Comparison of ENCODE assay signal across 12 cellular contexts in the genomic region with DNA sequence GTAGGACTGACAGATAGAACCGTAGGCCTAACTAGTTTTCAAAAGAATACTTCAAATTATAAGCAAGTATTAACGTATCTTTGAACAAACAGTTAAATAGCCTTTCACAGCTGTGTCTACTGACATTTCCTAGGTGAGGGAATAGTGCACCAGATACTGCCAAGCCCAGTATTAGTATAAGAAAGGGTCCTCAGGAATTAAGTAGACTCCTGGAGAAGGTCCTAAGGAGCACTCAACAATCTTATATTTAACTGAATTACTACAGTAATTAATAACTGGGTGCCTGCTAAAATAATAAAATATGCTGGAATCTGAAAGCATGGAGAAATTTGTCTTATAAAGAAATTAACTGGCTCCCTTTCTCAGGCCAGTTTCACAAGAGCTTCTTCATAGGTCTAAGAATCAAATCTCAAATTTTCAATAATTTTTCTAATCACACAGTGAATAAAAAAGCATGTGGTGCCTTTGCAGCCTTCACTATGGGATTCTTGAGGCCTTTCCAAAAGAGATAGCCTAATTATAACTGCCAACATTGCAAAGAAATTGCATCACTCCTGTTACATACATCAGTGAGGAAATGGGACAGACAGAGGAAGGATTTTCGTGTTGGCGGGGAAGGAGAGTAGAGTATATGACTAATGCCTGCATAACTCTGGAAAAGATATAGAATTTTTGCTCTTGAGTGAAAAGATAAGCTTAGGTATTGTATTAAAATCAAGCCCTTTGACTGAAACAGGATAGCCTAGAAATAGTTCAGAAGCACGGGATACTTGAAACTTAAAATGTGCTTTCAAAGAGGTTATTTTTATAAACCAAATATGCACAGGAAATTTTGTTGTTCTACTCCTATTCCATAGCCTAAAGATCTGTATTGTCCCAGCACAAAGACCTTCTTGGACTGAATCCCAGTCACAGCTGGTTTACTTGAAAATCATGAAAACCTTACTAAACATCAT.
A peak's percentile ranks its signal among the peaks of the same experiment; 100 is the strongest.
DNase-seq lines count a peak whose midpoint lies in the region; ATAC-seq, FAIRE-seq and TF ChIP-seq lines count a peak whose summit lies in the region.
"Had no signal": no experiment of that assay in that cellular context is flagged by ENCODE, and none has a peak within 500 bp of the region (broad histone marks: within the 10 kb centered on the region; RNA-seq: fewer than 3 reads in every experiment).

No MANE protein-coding gene starts in this region.

- H3K27ac ChIP-seq in A673 (ENCODE audit: low read depth, low read length, poor library complexity, severe bottlenecking) (peak overlapping the region; percentile 98), heart right ventricle (peak overlapping the region in 9 of 10 donors; percentile 41 to 80 (median 67))
- H3K27ac ChIP-seq in CD8-positive, alpha-beta T cell (ENCODE audit: low read depth, low read length), result no peak overlapping the region

- no peaks in the 10 kb centered on the region for H3K4me1 Mint-ChIP-seq in activated T-helper 17 cell treated with anti-CD3 and anti-CD28 coated beads, Interleukin-2, amount 50 U/mL, for 72 hours
- H3K4me1 Mint-ChIP-seq in CD8-positive, alpha-beta T cell (ENCODE audit: low read depth), result no peaks in the 10 kb centered on the region
- H3K4me1 Mint-ChIP-seq: activated naive CD8-positive, alpha-beta T cell treated with anti-CD3 and anti-CD28 coated beads, Interleukin-2, amount 10 ng/mL, durations not matched to agents 7 days and 5 days; naive thymus-derived CD4-positive, alpha-beta T cell had no signal

- DNase-seq in A673 (ENCODE audit: low spot score) (peak; percentile 92), HTR-8/SVneo (ENCODE audit: insufficient read length, low spot score) (peak; percentile 73), adipocyte (ENCODE audit: low read depth) (peak; percentile 95), heart right ventricle (peak in 1 of 2 donors; percentile 41), NCI-H1694 treated with DMSO at 0.1 percent for 48 hours (lab: John Stamatoyannopoulos, UW) (no peak)
- DNase-seq in CD8-positive, alpha-beta T cell, result no peak
- DNase-seq in activated CD8-positive, alpha-beta memory T cell treated with anti-CD3 and anti-CD28 coated beads, Interleukin-2, amount 50 U/mL, for 4 hours, result no peak
- DNase-seq: activated naive CD8-positive, alpha-beta T cell treated with anti-CD3 and anti-CD28 coated beads, Interleukin-2, amount 10 ng/mL, durations not matched to agents 7 days and 5 days; C1 segment of cervical spinal cord; naive thymus-derived CD4-positive, alpha-beta T cell had no signal

- WGBS in heart right ventricle, 2 donors, result 5 to 14% methylated on average over 5 of the region's 5 CpGs

- peak; percentile 13 for FAIRE-seq in HTR-8/SVneo (lab: Jason Lieb, UNC)

- H3K9me3 Mint-ChIP-seq in activated T-helper 17 cell treated with anti-CD3 and anti-CD28 coated beads, Interleukin-2, amount 50 U/mL, for 72 hours, result no peaks in the 10 kb centered on the region
- no peaks in the 10 kb centered on the region for H3K9me3 Mint-ChIP-seq in CD8-positive, alpha-beta T cell
- H3K9me3 Mint-ChIP-seq: activated naive CD8-positive, alpha-beta T cell treated with anti-CD3 and anti-CD28 coated beads, Interleukin-2, amount 10 ng/mL, durations not matched to agents 7 days and 5 days; naive thymus-derived CD4-positive, alpha-beta T cell; stimulated activated naive CD8-positive, alpha-beta T cell treated with anti-CD3 and anti-CD28 coated beads, Interleukin-15, Interleukin-2, amounts not matched to agents 100 ng/mL and 50 ng/mL, for 24 hours had no signal

- TSS peak; percentile 100 for BruUV-seq in A673 (replicated peaks; lab: Mats Ljungman, UMichigan)

- H3K4me1 ChIP-seq in A673 (ENCODE audit: insufficient read depth, low read length, poor library complexity, severe bottlenecking), result peaks cover 39% of the 10 kb centered on the region
- H3K4me1 ChIP-seq in adipocyte (ENCODE audit: control insufficient read depth, insufficient read depth, low read length), result peaks cover 15% of the 10 kb centered on the region
- peaks cover 7 to 61% (median 46%) of the 10 kb centered on the region in 9 donors for H3K4me1 ChIP-seq in heart right ventricle
- no peaks in the 10 kb centered on the region for H3K4me1 ChIP-seq in CD8-positive, alpha-beta T cell (ENCODE audit: insufficient read depth, low read length)

- no peak overlapping the region for H3K27ac Mint-ChIP-seq in activated T-helper 17 cell treated with anti-CD3 and anti-CD28 coated beads, Interleukin-2, amount 50 U/mL, for 72 hours
- no peak overlapping the region for H3K27ac Mint-ChIP-seq in CD8-positive, alpha-beta T cell
- H3K27ac Mint-ChIP-seq: activated naive CD8-positive, alpha-beta T cell treated with anti-CD3 and anti-CD28 coated beads, Interleukin-2, amount 10 ng/mL, durations not matched to agents 7 days and 5 days; naive thymus-derived CD4-positive, alpha-beta T cell; stimulated activated naive CD8-positive, alpha-beta T cell treated with anti-CD3 and anti-CD28 coated beads, Interleukin-15, Interleukin-2, amounts not matched to agents 100 ng/mL and 50 ng/mL, for 24 hours had no signal

- TF ChIP-seq CTCF in A673 (conservative IDR thresholded peaks at IDR 0.05; ENCODE audit: low read depth, low read length), result no peak
- no peak for TF ChIP-seq CTCF in heart right ventricle (IDR thresholded peaks at IDR 0.05)
- no peak for TF ChIP-seq CTCF in CD8-positive, alpha-beta T cell (IDR thresholded peaks at IDR 0.05)

- no peaks in the 10 kb centered on the region for H3K36me3 Mint-ChIP-seq in activated T-helper 17 cell treated with anti-CD3 and anti-CD28 coated beads, Interleukin-2, amount 50 U/mL, for 72 hours (ENCODE audit: low read depth)
- H3K36me3 Mint-ChIP-seq in CD8-positive, alpha-beta T cell, result no peaks in the 10 kb centered on the region
- H3K36me3 Mint-ChIP-seq: activated naive CD8-positive, alpha-beta T cell treated with anti-CD3 and anti-CD28 coated beads, Interleukin-2, amount 10 ng/mL, durations not matched to agents 7 days and 5 days; naive thymus-derived CD4-positive, alpha-beta T cell had no signal

- no peaks in the 10 kb centered on the region for H3K27me3 Mint-ChIP-seq in activated T-helper 17 cell treated with anti-CD3 and anti-CD28 coated beads, Interleukin-2, amount 50 U/mL, for 72 hours
- H3K27me3 Mint-ChIP-seq in CD8-positive, alpha-beta T cell (ENCODE audit: low read depth), result no peaks in the 10 kb centered on the region
- H3K27me3 Mint-ChIP-seq: activated naive CD8-positive, alpha-beta T cell treated with anti-CD3 and anti-CD28 coated beads, Interleukin-2, amount 10 ng/mL, durations not matched to agents 7 days and 5 days; stimulated activated naive CD8-positive, alpha-beta T cell treated with anti-CD3 and anti-CD28 coated beads, Interleukin-15, Interleukin-2, amounts not matched to agents 100 ng/mL and 50 ng/mL, for 24 hours had no signal

- H3K36me3 ChIP-seq in A673 (ENCODE audit: insufficient read depth, low read length, poor library complexity, severe bottlenecking), result no peaks in the 10 kb centered on the region
- no peaks in the 10 kb centered on the region for H3K36me3 ChIP-seq in adipocyte (ENCODE audit: control insufficient read depth, insufficient read depth, low read length, severe bottlenecking)
- no peaks in the 10 kb centered on the region for H3K36me3 ChIP-seq in heart right ventricle
- H3K36me3 ChIP-seq in CD8-positive, alpha-beta T cell (ENCODE audit: insufficient read depth, low read length), result no peaks in the 10 kb centered on the region

- intact Hi-C loops in A673 (cut with micrococcal nuclease; ENCODE audit: unreplicated experiment), result no loop called here
- intact Hi-C loops in heart right ventricle (cut with DNase I), result loop anchor here in 1 of 10 donors (5.0 kb wide), 2 partner anchors 33 to 47 kb away; no protein-coding TSS in a partner anchor
- intact Hi-C loops in CD8-positive, alpha-beta T cell (cut with DNase I, micrococcal nuclease), result no loop called here

- H3K9me3 ChIP-seq in A673 (ENCODE audit: low read depth, low read length, poor library complexity, severe bottlenecking) (no peaks in the 10 kb centered on the region), adipocyte (ENCODE audit: control insufficient read depth, low read length) (no peaks in the 10 kb centered on the region), heart right ventricle (no peaks in the 10 kb centered on the region)
- H3K9me3 ChIP-seq in CD8-positive, alpha-beta T cell (ENCODE audit: low read length), result no peaks in the 10 kb centered on the region

- peak; percentile 76 to 92 (median 86) for ATAC-seq in heart right ventricle
- no peak for ATAC-seq in activated T-helper 17 cell treated with anti-CD3 and anti-CD28 coated beads, Interleukin-2, amount 50 U/mL, for 72 hours (replicated peaks)
- no peak for ATAC-seq in CD8-positive, alpha-beta T cell
- ATAC-seq: naive thymus-derived CD4-positive, alpha-beta T cell had no signal

- H3K4me3 ChIP-seq in A673 (ENCODE audit: low read depth, low read length, poor library complexity, severe bottlenecking) (no peak overlapping the region), adipocyte (ENCODE audit: low read length) (no peak overlapping the region), heart right ventricle (peak overlapping the region in 1 of 10 donors; percentile 12)
- H3K4me3 ChIP-seq in CD8-positive, alpha-beta T cell (ENCODE audit: low read depth, low read length), result no peak overlapping the region

- H3K4me3 Mint-ChIP-seq in activated T-helper 17 cell treated with anti-CD3 and anti-CD28 coated beads, Interleukin-2, amount 50 U/mL, for 72 hours, result no peak overlapping the region
- H3K4me3 Mint-ChIP-seq in CD8-positive, alpha-beta T cell, result no peak overlapping the region
- H3K4me3 Mint-ChIP-seq: activated naive CD8-positive, alpha-beta T cell treated with anti-CD3 and anti-CD28 coated beads, Interleukin-2, amount 10 ng/mL, durations not matched to agents 7 days and 5 days; naive thymus-derived CD4-positive, alpha-beta T cell; stimulated activated naive CD8-positive, alpha-beta T cell treated with anti-CD3 and anti-CD28 coated beads, Interleukin-15, Interleukin-2, amounts not matched to agents 100 ng/mL and 50 ng/mL, for 24 hours had no signal

- CTCF ChIA-PET in A673 (lab: Charles Lee), result no interaction called here
- CTCF ChIA-PET in CD8-positive, alpha-beta T cell (lab: Charles Lee), result no interaction called here

- no peak overlapping the region for H3K9ac ChIP-seq in adipocyte (ENCODE audit: low read length)

- no peaks in the 10 kb centered on the region for H3K27me3 ChIP-seq in A673 (replicated peaks; ENCODE audit: insufficient read depth, low read depth, low read length, poor library complexity)
- no peaks in the 10 kb centered on the region for H3K27me3 ChIP-seq in adipocyte (replicated peaks; ENCODE audit: control insufficient read depth, insufficient read depth, low read length)
- H3K27me3 ChIP-seq in heart right ventricle, result no peaks in the 10 kb centered on the region
- no peaks in the 10 kb centered on the region for H3K27me3 ChIP-seq in CD8-positive, alpha-beta T cell (ENCODE audit: insufficient read depth, low read length)

- POLR2A ChIA-PET in A673 (lab: Charles Lee; ENCODE audit: low non-redundant PET), result interaction anchor here (0.7 kb wide), 1 partner anchor 314 kb away, joined by 11 read pairs; no protein-coding TSS in a partner anchor
- POLR2A ChIA-PET in CD8-positive, alpha-beta T cell (lab: Charles Lee), result no interaction called here

Comparison
In these comparisons a context has a peak if more than half of its experiments do, and no peak if none do; other contexts are left out.
1. DNase-seq: peak in A673 (single experiment), HTR-8/SVneo (single experiment) and adipocyte (single experiment); none in CD8-positive, alpha-beta T cell (0 of 7), NCI-H1694 treated with DMSO at 0.1 percent for 48 hours (single experiment) and activated CD8-positive, alpha-beta memory T cell treated with anti-CD3 and anti-CD28 coated beads, Interleukin-2, amount 50 U/mL, for 4 hours (single experiment).
2. ATAC-seq: peak in heart right ventricle (8 of 8); none in activated T-helper 17 cell treated with anti-CD3 and anti-CD28 coated beads, Interleukin-2, amount 50 U/mL, for 72 hours (single experiment) and CD8-positive, alpha-beta T cell (single experiment).